11 cellular contexts compared by ENCODE assay signal in genomic region chr4:185838514-185839203, GRCh38. TPM values are rescaled to one million over a fixed set of nuclear protein-coding genes. Genes with fewer than 3 reads are reported as not detected.
DNase-seq lines count a peak whose midpoint lies in the region; ATAC-seq and TF ChIP-seq lines count a peak whose summit lies in the region.
"Had no signal": no experiment of that assay in that cellular context is flagged by ENCODE, and none has a peak within 500 bp of the region (broad histone marks: within the 10 kb centered on the region; RNA-seq: fewer than 3 reads in every experiment).

No MANE protein-coding gene starts in this region.

- no peak overlapping the region for H3K4me2 ChIP-seq in trophoblast cell (ENCODE audit: low read length)

- H3K4ac ChIP-seq in trophoblast cell (ENCODE audit: low read depth, low read length), result peak overlapping the region; percentile 30

- peak overlapping the region; percentile 38 for H2AK5ac ChIP-seq in trophoblast cell (ENCODE audit: low read length)

- 74 to 86% (median 78%) methylated on average over 11 of the region's 11 CpGs for WGBS in adrenal gland, 4 donors
- 52 to 62% (median 57%) methylated on average over 11 of the region's 11 CpGs for WGBS in heart left ventricle, 4 donors
- no CpG with 5 or more reads among the region's 11 CpGs for WGBS in trophoblast cell (ENCODE audit: extremely low coverage, insufficient coverage, insufficient read length)

- no peak overlapping the region for H3K9ac ChIP-seq in trophoblast cell (ENCODE audit: low read length)

- peak overlapping the region; percentile 74 for H2BK5ac ChIP-seq in trophoblast cell (ENCODE audit: low read depth, low read length, poor library complexity)

- H3K36me3 ChIP-seq in adrenal gland (replicated peaks in 1 of 2) (no peaks in the 10 kb centered on the region), heart left ventricle (no peaks in the 10 kb centered on the region), trophoblast cell (ENCODE audit: control insufficient read depth in 1 of 2, insufficient read depth in 2 of 2, low read length in 2 of 2) (no peaks in the 10 kb centered on the region)
- H3K36me3 ChIP-seq: pancreas had no signal

- peak overlapping the region; percentile 48 for H3K18ac ChIP-seq in trophoblast cell (ENCODE audit: low read length)

- no peaks in the 10 kb centered on the region for H3K27me3 ChIP-seq in adrenal gland
- no peaks in the 10 kb centered on the region for H3K27me3 ChIP-seq in heart left ventricle
- no peaks in the 10 kb centered on the region for H3K27me3 ChIP-seq in trophoblast cell (ENCODE audit: insufficient read depth, low read length)
- H3K27me3 ChIP-seq: pancreas had no signal

- intact Hi-C loops in adrenal gland (cut with DNase I), result no loop called here
- intact Hi-C loops in heart left ventricle (cut with DNase I), result no loop called here

- peak overlapping the region; percentile 2 for H4K12ac ChIP-seq in trophoblast cell (ENCODE audit: low read depth, low read length)

- H4K8ac ChIP-seq in trophoblast cell (ENCODE audit: low read depth, low read length), result peak overlapping the region; percentile 75

- no peak overlapping the region for H3K4me3 ChIP-seq in adrenal gland
- no peak overlapping the region for H3K4me3 ChIP-seq in heart left ventricle
- no peak overlapping the region for H3K4me3 ChIP-seq in trophoblast cell (ENCODE audit: low read depth, low read length)
- H3K4me3 ChIP-seq: pancreas had no signal

- peaks cover 6% of the 10 kb centered on the region for H3K79me2 ChIP-seq in trophoblast cell (ENCODE audit: control insufficient read depth, insufficient read depth, low read length, poor library complexity)

- H2AFZ ChIP-seq in trophoblast cell (ENCODE audit: insufficient read depth, low read length, poor library complexity), result peak overlapping the region; percentile 24

- peak in 1 of 6 experiments; percentile 19 for TF ChIP-seq CTCF in adrenal gland (IDR thresholded peaks at IDR 0.05)
- peak in 1 of 12 donors; percentile 9 for TF ChIP-seq CTCF in heart left ventricle (IDR thresholded peaks at IDR 0.05)

- H3K9me3 ChIP-seq in adrenal gland (replicated peaks in 1 of 3), result no peaks in the 10 kb centered on the region
- no peaks in the 10 kb centered on the region for H3K9me3 ChIP-seq in heart left ventricle
- no peaks in the 10 kb centered on the region for H3K9me3 ChIP-seq in trophoblast cell (ENCODE audit: insufficient read depth, low read depth, low read length)
- H3K9me3 ChIP-seq: pancreas had no signal

- H2BK120ac ChIP-seq in trophoblast cell (ENCODE audit: insufficient read depth, low read length, poor library complexity), result peak overlapping the region; percentile 98

- H3K27ac ChIP-seq in adrenal gland (peak overlapping the region; percentile 0 to 93 (median 74)), heart left ventricle (peak overlapping the region; percentile 70 to 90 (median 84)), trophoblast cell (ENCODE audit: low read depth, low read length) (peak overlapping the region; percentile 90)

- DNase-seq in ELF-1 (ENCODE audit: low read depth, low spot score) (peak; percentile 52), adrenal gland (no peak), heart left ventricle (no peak), trophoblast cell (peak in 1 of 2 donors; percentile 92), mesenteric fat pad (ENCODE audit: low spot score) (no peak), DMS153 treated with DMSO at 0.1 percent for 48 hours (lab: John Stamatoyannopoulos, UW; ENCODE audit: unreplicated experiment) (no peak)
- DNase-seq in effector CD8-positive, alpha-beta T cell (lab: John Stamatoyannopoulos, UW), result no peak
- DNase-seq: activated T-cell treated with anti-CD3 and anti-CD28 coated beads, Interleukin-2, amount 50 U/mL, for 72 hours; cerebellar nuclear complex had no signal

- TF ChIP-seq POLR2A in adrenal gland (IDR thresholded peaks at IDR 0.05), result no peak
- TF ChIP-seq POLR2A in heart left ventricle (IDR thresholded peaks at IDR 0.05), result no peak

- peak overlapping the region; percentile 90 for H2BK12ac ChIP-seq in trophoblast cell (ENCODE audit: low read length)

- peak overlapping the region; percentile 63 for H3K14ac ChIP-seq in trophoblast cell (ENCODE audit: low read length)

- no peak overlapping the region for H3K23ac ChIP-seq in trophoblast cell (ENCODE audit: low read length)

- ATAC-seq in heart left ventricle, result peak; percentile 27 to 46 (median 42)
- ATAC-seq in GM18858 (IDR thresholded peaks at IDR 0.05; ENCODE audit: unreplicated experiment), result no peak
- ATAC-seq: activated T-cell treated with anti-CD3 and anti-CD28 coated beads, Interleukin-2, amount 50 U/mL, for 72 hours had no signal

- H3K4me1 ChIP-seq in adrenal gland (replicated peaks in 1 of 2), result peaks cover 15 to 39% of the 10 kb centered on the region in 2 donors
- peaks cover 0 to 51% (median 32%) of the 10 kb centered on the region in 12 donors for H3K4me1 ChIP-seq in heart left ventricle
- H3K4me1 ChIP-seq in trophoblast cell (ENCODE audit: control insufficient read depth in 1 of 2, insufficient read depth in 2 of 2, low read length in 2 of 2), result peaks cover 17 to 24% of the 10 kb centered on the region in 2 experiments

- peak overlapping the region; percentile 76 for H4K91ac ChIP-seq in trophoblast cell (ENCODE audit: low read depth, low read length)

- peaks cover 26% of the 10 kb centered on the region for H3K79me1 ChIP-seq in trophoblast cell (ENCODE audit: low read length)

RNA-seq across cellular contexts. Expression of gene SORBS2, which starts 26.7 kb away (rescaled TPM):
- 100 to 1,000 TPM; 462 to 875 (median 657) TPM for total RNA-seq in adrenal gland
- 100 to 1,000 TPM; 129 to 542 (median 186) TPM for polyA plus RNA-seq in adrenal gland
- 1,000 to 10,000 TPM in 7 of 9 donors, 100 to 1,000 TPM in 2; 966 to 2,158 (median 1,443) TPM for total RNA-seq in heart left ventricle
- 100 to 1,000 TPM; 254 to 473 TPM for polyA plus RNA-seq in heart left ventricle
- 4.9 and 7.0 TPM in 2 replicates for polyA plus RNA-seq in trophoblast cell (2013)
- 17.5 TPM for total RNA-seq in mesenteric fat pad

Comparison
In these comparisons a context has a peak if more than half of its experiments do, and no peak if none do; other contexts are left out.
1. RNA of gene SORBS2, which starts 26.7 kb away (total RNA-seq): 966 to 2,158 TPM in heart left ventricle and 462 to 875 TPM in adrenal gland; 17.5 TPM in mesenteric fat pad (single experiment); every median in the first group is over 10 times any median in the second.
2. Peak in every context shown above with its lines, with median percentiles within 50 percentile points of each other: H3K27ac ChIP-seq.